In genomic region chr21:41948901-41949300, GRCh38 we compare ENCODE assay signal across 23 cellular contexts.
"Had no signal": no experiment of that assay in that cellular context is flagged by ENCODE, and none has a peak within 500 bp of the region (broad histone marks: within the 10 kb centered on the region; RNA-seq: fewer than 3 reads in every experiment).

No MANE protein-coding gene starts in this region.

- H3K27me3 ChIP-seq: breast epithelium, MG63, SJSA1 had no signal

- DNase-seq: activated CD4-positive, alpha-beta T cell treated with anti-CD3 and anti-CD28 coated beads, Interleukin-2, amount 10 ng/mL, durations not matched to agents 24 days and 14 days; activated CD4-positive, alpha-beta T cell treated with anti-CD3 and anti-CD28 coated beads, Interleukin-2, amount 50 U/mL, for 48 hours; activated CD4-positive, CD25-positive, alpha-beta regulatory T cell treated with anti-CD3 and anti-CD28 coated beads, Interleukin-2, amount 50 U/mL, for 72 hours; activated CD8-positive, alpha-beta memory T cell treated with anti-CD3 and anti-CD28 coated beads, Interleukin-2, amount 10 ng/mL, durations not matched to agents 7 days and 5 days; activated effector memory CD4-positive, alpha-beta T cell treated with anti-CD3 and anti-CD28 coated beads, Interleukin-2, amount 50 U/mL, for 16 hours; activated naive CD4-positive, alpha-beta T cell treated with Interleukin-2 at 50 U/mL for 16 hours; activated T-cell treated with anti-CD3 and anti-CD28 coated beads, Interleukin-2, amount 50 U/mL, for 4 hours; MG63; NCI-H1105; NCI-H1436; NCI-H1694 treated with DMSO at 0.1 percent for 48 hours; NCI-H2029 treated with DMSO at 0.1 percent for 48 hours; NCI-H510A treated with DMSO at 0.1 percent for 48 hours; NCI-H69; NK-92 treated with Interleukin-12 subunit alpha and Interleukin-12 subunit beta, amount 100 ng/mL, for 24 hours; OCI-M1; SHP77; SW 1271 had no signal

- ATAC-seq: activated CD8-positive, alpha-beta memory T cell treated with anti-CD3 and anti-CD28 coated beads, Interleukin-2, amount 10 ng/mL, durations not matched to agents 7 days and 5 days; activated naive CD4-positive, alpha-beta T cell treated with anti-CD3 and anti-CD28 coated beads, Interleukin-2, amount 50 U/mL, for 72 hours; activated T-cell treated with anti-CD3 and anti-CD28 coated beads, Interleukin-2, amount 50 U/mL, for 4 hours; Panc1; WTC11 had no signal

- H3K9me3 ChIP-seq: breast epithelium, MG63 had no signal

- H3K36me3 ChIP-seq: breast epithelium had no signal

- H3K4me3 ChIP-seq: breast epithelium, MG63, SJSA1 had no signal

- H3K27ac ChIP-seq: SJSA1 had no signal
